12 cellular contexts compared by ENCODE assay signal in the genomic region with DNA sequence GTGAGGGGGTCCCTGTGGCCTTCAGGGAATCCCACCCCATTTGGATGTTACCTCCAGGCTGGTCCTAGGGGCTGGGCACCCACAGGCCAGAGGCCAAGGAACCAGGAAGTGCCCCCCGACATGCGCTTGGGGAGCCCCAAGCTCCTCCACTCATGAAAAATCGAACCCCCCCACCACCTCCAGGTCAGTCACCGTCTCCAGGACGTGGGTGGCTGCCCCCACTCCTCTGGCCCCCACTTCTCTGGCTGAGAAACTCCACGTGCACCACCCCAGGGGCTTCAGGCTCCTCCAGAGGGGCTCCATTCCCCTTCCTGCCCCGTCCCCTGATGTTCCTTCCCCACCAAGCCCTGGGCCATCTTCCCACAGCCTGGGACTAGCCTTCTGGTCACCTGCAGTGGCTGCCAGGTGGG. TPM values are rescaled to one million over a fixed set of nuclear protein-coding genes. Genes with fewer than 3 reads are reported as not detected.
DNase-seq lines count a peak whose midpoint lies in the region; ATAC-seq and TF ChIP-seq lines count a peak whose summit lies in the region.
"Had no signal": no experiment of that assay in that cellular context is flagged by ENCODE, and none has a peak within 500 bp of the region (broad histone marks: within the 10 kb centered on the region; RNA-seq: fewer than 3 reads in every experiment).

No MANE protein-coding gene starts in this region.

- peaks cover 6% of the 10 kb centered on the region for H3K36me3 Mint-ChIP-seq in Caco-2 (ENCODE audit: insufficient read depth, unreplicated experiment)

- no peaks in the 10 kb centered on the region for H3K27me3 ChIP-seq in Caco-2 (replicated peaks; ENCODE audit: control insufficient read depth, insufficient read depth, low read length)
- peaks cover 0 to 12% of the 10 kb centered on the region in 2 donors for H3K27me3 ChIP-seq in left lung
- peaks cover 3 to 20% (median 17%) of the 10 kb centered on the region in 3 donors for H3K27me3 ChIP-seq in skeletal muscle tissue (ENCODE audit: control insufficient read depth in 3 of 3, insufficient read depth in 3 of 3, low read length in 3 of 3)

- POLR2A ChIA-PET in Caco-2 (lab: Charles Lee): no interaction called here

- no peak for ATAC-seq in left lung

- TF ChIP-seq CTCF in Caco-2 (IDR thresholded peaks at IDR 0.05; ENCODE audit: insufficient read depth in 1 of 2, low read depth in 1 of 2, low read length in 1 of 2, severe bottlenecking in 1 of 2, unreplicated experiment in 1 of 2): no peak
- no peak for TF ChIP-seq CTCF in left lung (IDR thresholded peaks at IDR 0.05)

- H3K27ac ChIP-seq in caudate nucleus (ENCODE audit: low read depth, low read length) (peak overlapping the region; percentile 26), left lung (peak overlapping the region; percentile 80 to 86), skeletal muscle tissue (ENCODE audit: low read depth, low read length) (peak overlapping the region; percentile 83)

- CTCF ChIA-PET in Caco-2 (lab: Charles Lee): no interaction called here

- H3K4me1 ChIP-seq in Caco-2: peaks cover 43% of the 10 kb centered on the region
- peaks cover under 1 to 42% of the 10 kb centered on the region in 2 donors for H3K4me1 ChIP-seq in left lung
- H3K4me1 ChIP-seq in skeletal muscle tissue (ENCODE audit: control insufficient read depth in 3 of 3, insufficient read depth in 3 of 3, low read length in 3 of 3): peaks cover 25 to 46% (median 38%) of the 10 kb centered on the region in 3 donors

- intact Hi-C loops in Caco-2 (cut with micrococcal nuclease; ENCODE audit: unreplicated experiment): loop anchor here (5.0 kb wide), 1 partner anchor 39 kb away; no protein-coding TSS in a partner anchor
- intact Hi-C loops in left lung (cut with DNase I): no loop called here

- H3K4me3 ChIP-seq in Caco-2 (ENCODE audit: low read depth, low read length) (no peak overlapping the region), left lung (no peak overlapping the region), skeletal muscle tissue (ENCODE audit: low read length in 3 of 3) (no peak overlapping the region)

- no peak overlapping the region for H3K4me3 Mint-ChIP-seq in Caco-2 (ENCODE audit: unreplicated experiment)
- H3K4me3 Mint-ChIP-seq: activated CD4-positive, alpha-beta memory T cell treated with anti-CD3 and anti-CD28 coated beads, Interleukin-2, amount 10 ng/mL, durations not matched to agents 7 days and 5 days had no signal

- peaks cover 9% of the 10 kb centered on the region for H3K4me1 Mint-ChIP-seq in Caco-2 (ENCODE audit: low read depth, unreplicated experiment)

- no peaks in the 10 kb centered on the region for H3K9me3 ChIP-seq in Caco-2
- no peaks in the 10 kb centered on the region for H3K9me3 ChIP-seq in left lung
- no peaks in the 10 kb centered on the region for H3K9me3 ChIP-seq in skeletal muscle tissue (ENCODE audit: control insufficient read depth in 3 of 3, low read length in 3 of 3)

- no peaks in the 10 kb centered on the region for H3K27me3 Mint-ChIP-seq in Caco-2 (ENCODE audit: insufficient read depth, unreplicated experiment)

- H3K36me3 ChIP-seq in Caco-2 (ENCODE audit: control insufficient read depth, insufficient read depth, low read length) (no peaks in the 10 kb centered on the region), left lung (no peaks in the 10 kb centered on the region), skeletal muscle tissue (ENCODE audit: control insufficient read depth in 3 of 3, insufficient read depth in 3 of 3, low read length in 3 of 3) (no peaks in the 10 kb centered on the region)

- no peak for DNase-seq in Caco-2
- no peak for DNase-seq in caudate nucleus (lab: John Stamatoyannopoulos, UW)
- DNase-seq in left lung: peak in 1 of 2 donors; percentile 27
- no peak for DNase-seq in activated gamma-delta T cell treated with Interleukin-2 at 50 U/mL for 16 hours
- DNase-seq in activated CD4-positive, alpha-beta T cell treated with anti-CD3 and anti-CD28 coated beads for 48 hours: no peak
- no peak for DNase-seq in cortex of kidney (lab: John Stamatoyannopoulos, UW)
- no peak for DNase-seq in AG20443 (ENCODE audit: low spot score)
- DNase-seq: activated CD4-positive, alpha-beta memory T cell treated with anti-CD3 and anti-CD28 coated beads, Interleukin-2, amount 10 ng/mL, durations not matched to agents 7 days and 5 days; central memory CD4-positive, alpha-beta T cell; DND-41; NCI-H2227 treated with DMSO at 0.1 percent for 48 hours had no signal

- peak overlapping the region; percentile 89 for H3K27ac Mint-ChIP-seq in Caco-2 (ENCODE audit: unreplicated experiment)
- H3K27ac Mint-ChIP-seq: activated CD4-positive, alpha-beta memory T cell treated with anti-CD3 and anti-CD28 coated beads, Interleukin-2, amount 10 ng/mL, durations not matched to agents 7 days and 5 days had no signal

- BruUV-seq in Caco-2 (replicated peaks; lab: Mats Ljungman, UMichigan): no TSS peak

- H3K9me3 Mint-ChIP-seq in Caco-2 (ENCODE audit: unreplicated experiment): no peaks in the 10 kb centered on the region
- H3K9me3 Mint-ChIP-seq: activated CD4-positive, alpha-beta memory T cell treated with anti-CD3 and anti-CD28 coated beads, Interleukin-2, amount 10 ng/mL, durations not matched to agents 7 days and 5 days had no signal

- H3K9ac ChIP-seq in skeletal muscle tissue (ENCODE audit: low read depth in 1 of 3, low read length in 3 of 3): no peak overlapping the region

RNA-seq across cellular contexts. Expression of gene POFUT2, which starts 30.5 kb away (rescaled TPM):
- total RNA-seq in Caco-2 (2022) (32.0 and 36.5 TPM in 2 replicates), left lung (10 to 100 TPM; 31.6 to 35.1 TPM), skeletal muscle tissue (18.3 TPM)

Comparison
In these comparisons a context has a peak if more than half of its experiments do, and no peak if none do; other contexts are left out.
1. H3K27ac ChIP-seq: peak in every context shown above with its lines; median percentile 83 in left lung; 83 in skeletal muscle tissue; 26 in caudate nucleus.